1 cellular context compared by ENCODE assay signal in the genomic region with DNA sequence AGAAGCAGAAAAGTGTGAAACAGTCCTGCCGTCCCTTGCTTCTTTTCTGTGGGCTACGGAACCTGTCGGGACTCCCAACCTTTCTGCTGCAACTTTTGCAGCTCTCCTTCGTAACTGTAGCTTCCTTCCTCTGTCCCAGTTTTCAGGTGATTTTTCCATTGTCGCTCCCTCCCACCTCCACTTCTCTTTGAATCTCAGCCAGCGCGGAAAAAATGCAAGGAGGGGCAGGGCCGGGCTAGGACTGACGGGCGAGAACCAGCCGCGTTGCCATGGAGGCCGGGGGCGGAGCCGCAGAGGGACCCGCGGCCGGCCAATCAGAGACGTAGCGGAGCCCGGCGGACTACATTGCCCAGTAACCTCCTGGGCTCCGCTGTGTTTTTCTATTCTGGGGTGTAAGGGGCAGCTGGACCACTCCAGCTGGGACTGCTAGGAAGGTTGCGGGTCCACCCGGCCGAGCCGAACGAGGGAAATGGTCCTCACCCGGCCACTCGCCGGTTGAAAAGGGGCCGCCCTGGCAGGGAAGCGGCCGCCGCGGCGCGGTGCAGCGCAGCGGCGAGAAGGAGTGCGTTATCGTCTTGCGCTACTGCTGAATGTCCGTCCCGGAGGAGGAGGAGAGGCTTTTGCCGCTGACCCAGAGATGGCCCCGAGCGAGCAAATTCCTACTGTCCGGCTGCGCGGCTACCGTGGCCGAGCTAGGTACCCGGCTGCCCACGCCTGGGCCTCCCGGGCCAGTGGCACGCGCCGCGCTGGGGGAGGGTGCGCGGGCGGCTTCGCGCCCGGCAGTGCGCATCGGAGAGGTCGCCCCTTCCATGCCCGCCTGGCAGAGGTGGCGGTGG.
A peak's percentile ranks its signal among the peaks of the same experiment; 100 is the strongest.
TF ChIP-seq lines count a peak whose summit lies in the region.

Gene CYP39A1 (minus strand): TSS at position 216 of the 836 bp plus-strand sequence. CDS start 236 bp downstream, outside the sequence.
A gene with protein sequence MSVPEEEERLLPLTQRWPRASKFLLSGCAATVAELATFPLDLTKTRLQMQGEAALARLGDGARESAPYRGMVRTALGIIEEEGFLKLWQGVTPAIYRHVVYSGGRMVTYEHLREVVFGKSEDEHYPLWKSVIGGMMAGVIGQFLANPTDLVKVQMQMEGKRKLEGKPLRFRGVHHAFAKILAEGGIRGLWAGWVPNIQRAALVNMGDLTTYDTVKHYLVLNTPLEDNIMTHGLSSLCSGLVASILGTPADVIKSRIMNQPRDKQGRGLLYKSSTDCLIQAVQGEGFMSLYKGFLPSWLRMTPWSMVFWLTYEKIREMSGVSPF (plus strand): TSS at position 373 of the 836 bp plus-strand sequence. CDS start 218 bp downstream, at position 591.

TF ChIP-seq in HEK293, 187 proteins besides CTCF, POLR2A, EP300 and RAD21 (continued from another document and continues in another):
- TF ChIP-seq, protein P1, sequence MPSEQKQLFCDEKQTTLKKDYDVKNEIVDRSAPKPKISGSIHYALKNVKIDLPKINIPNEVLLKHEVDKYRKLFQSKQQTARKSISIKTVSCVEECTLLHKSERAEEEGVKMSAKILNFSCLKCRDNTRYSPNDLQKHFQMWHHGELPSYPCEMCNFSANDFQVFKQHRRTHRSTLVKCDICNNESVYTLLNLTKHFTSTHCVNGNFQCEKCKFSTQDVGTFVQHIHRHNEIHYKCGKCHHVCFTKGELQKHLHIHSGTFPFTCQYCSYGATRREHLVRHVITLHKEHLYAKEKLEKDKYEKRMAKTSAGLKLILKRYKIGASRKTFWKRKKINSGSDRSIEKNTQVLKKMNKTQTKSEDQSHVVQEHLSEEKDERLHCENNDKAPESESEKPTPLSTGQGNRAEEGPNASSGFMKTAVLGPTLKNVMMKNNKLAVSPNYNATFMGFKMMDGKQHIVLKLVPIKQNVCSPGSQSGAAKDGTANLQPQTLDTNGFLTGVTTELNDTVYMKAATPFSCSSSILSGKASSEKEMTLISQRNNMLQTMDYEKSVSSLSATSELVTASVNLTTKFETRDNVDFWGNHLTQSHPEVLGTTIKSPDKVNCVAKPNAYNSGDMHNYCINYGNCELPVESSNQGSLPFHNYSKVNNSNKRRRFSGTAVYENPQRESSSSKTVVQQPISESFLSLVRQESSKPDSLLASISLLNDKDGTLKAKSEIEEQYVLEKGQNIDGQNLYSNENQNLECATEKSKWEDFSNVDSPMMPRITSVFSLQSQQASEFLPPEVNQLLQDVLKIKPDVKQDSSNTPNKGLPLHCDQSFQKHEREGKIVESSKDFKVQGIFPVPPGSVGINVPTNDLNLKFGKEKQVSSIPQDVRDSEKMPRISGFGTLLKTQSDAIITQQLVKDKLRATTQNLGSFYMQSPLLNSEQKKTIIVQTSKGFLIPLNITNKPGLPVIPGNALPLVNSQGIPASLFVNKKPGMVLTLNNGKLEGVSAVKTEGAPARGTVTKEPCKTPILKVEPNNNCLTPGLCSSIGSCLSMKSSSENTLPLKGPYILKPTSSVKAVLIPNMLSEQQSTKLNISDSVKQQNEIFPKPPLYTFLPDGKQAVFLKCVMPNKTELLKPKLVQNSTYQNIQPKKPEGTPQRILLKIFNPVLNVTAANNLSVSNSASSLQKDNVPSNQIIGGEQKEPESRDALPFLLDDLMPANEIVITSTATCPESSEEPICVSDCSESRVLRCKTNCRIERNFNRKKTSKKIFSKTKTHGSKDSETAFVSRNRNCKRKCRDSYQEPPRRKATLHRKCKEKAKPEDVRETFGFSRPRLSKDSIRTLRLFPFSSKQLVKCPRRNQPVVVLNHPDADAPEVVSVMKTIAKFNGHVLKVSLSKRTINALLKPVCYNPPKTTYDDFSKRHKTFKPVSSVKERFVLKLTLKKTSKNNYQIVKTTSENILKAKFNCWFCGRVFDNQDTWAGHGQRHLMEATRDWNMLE (tag by site-specific recombination; conservative IDR thresholded peaks at IDR 0.05; ENCODE audit: low read depth): no peak
- TF ChIP-seq ZBTB21 (tag by site-specific recombination; IDR thresholded peaks at IDR 0.05) (no peak), ZNF600 (tag by site-specific recombination; IDR thresholded peaks at IDR 0.05) (peak; percentile 72), ZNF560 (tag by site-specific recombination; IDR thresholded peaks at IDR 0.05; ENCODE audit: borderline replicate concordance) (no peak), ZNF580 (tag by site-specific recombination; IDR thresholded peaks at IDR 0.05) (no peak), IKZF3 (tag by site-specific recombination; IDR thresholded peaks at IDR 0.05) (peak; percentile 96), ZBTB7A (tag by site-specific recombination; IDR thresholded peaks at IDR 0.05; ENCODE audit: low read depth) (no peak), ZNF362 (tag by site-specific recombination; IDR thresholded peaks at IDR 0.05) (peak; percentile 93), SP3 (tag by site-specific recombination; IDR thresholded peaks at IDR 0.05) (peak; percentile 84), GLI4 (tag by site-specific recombination; IDR thresholded peaks at IDR 0.05) (no peak), ZIC2 (tag by site-specific recombination; IDR thresholded peaks at IDR 0.05) (peak; percentile 54), ZNF10 (tag by site-specific recombination; IDR thresholded peaks at IDR 0.05) (no peak; the same call in 1 of the 2 replicates), BCL11A (tag by site-specific recombination; IDR thresholded peaks at IDR 0.05; ENCODE audit: low read depth) (no peak), ZNF239 (tag by site-specific recombination; IDR thresholded peaks at IDR 0.05) (no peak), ZNF677 (tag by site-specific recombination; IDR thresholded peaks at IDR 0.05) (no peak), ZNF768 (tag by site-specific recombination; IDR thresholded peaks at IDR 0.05) (no peak), SP7 (tag by site-specific recombination; IDR thresholded peaks at IDR 0.05) (peak; percentile 10; the same call in 1 of the 2 replicates), ZNF223 (tag by site-specific recombination; IDR thresholded peaks at IDR 0.05) (no peak), PRDM10 (tag by site-specific recombination; IDR thresholded peaks at IDR 0.05) (peak; percentile 81), ZNF510 (tag by site-specific recombination; IDR thresholded peaks at IDR 0.05; ENCODE audit: insufficient replicate concordance) (no peak), ZFP69B (tag by site-specific recombination; IDR thresholded peaks at IDR 0.05) (no peak), ZNF341 (tag by site-specific recombination; IDR thresholded peaks at IDR 0.05; ENCODE audit: low read depth) (0 out of 2 replicates have a peak, but pooled peaks have one; percentile 44), ZNF561 (tag by site-specific recombination; IDR thresholded peaks at IDR 0.05; ENCODE audit: borderline replicate concordance) (peak; percentile 42; the same call in 1 of the 2 replicates), ZNF26 (tag by site-specific recombination; IDR thresholded peaks at IDR 0.05) (no peak), ZNF184 (tag by site-specific recombination; IDR thresholded peaks at IDR 0.05) (no peak), ZNF416 (tag by site-specific recombination; IDR thresholded peaks at IDR 0.05) (no peak)
- TF ChIP-seq, protein P2, sequence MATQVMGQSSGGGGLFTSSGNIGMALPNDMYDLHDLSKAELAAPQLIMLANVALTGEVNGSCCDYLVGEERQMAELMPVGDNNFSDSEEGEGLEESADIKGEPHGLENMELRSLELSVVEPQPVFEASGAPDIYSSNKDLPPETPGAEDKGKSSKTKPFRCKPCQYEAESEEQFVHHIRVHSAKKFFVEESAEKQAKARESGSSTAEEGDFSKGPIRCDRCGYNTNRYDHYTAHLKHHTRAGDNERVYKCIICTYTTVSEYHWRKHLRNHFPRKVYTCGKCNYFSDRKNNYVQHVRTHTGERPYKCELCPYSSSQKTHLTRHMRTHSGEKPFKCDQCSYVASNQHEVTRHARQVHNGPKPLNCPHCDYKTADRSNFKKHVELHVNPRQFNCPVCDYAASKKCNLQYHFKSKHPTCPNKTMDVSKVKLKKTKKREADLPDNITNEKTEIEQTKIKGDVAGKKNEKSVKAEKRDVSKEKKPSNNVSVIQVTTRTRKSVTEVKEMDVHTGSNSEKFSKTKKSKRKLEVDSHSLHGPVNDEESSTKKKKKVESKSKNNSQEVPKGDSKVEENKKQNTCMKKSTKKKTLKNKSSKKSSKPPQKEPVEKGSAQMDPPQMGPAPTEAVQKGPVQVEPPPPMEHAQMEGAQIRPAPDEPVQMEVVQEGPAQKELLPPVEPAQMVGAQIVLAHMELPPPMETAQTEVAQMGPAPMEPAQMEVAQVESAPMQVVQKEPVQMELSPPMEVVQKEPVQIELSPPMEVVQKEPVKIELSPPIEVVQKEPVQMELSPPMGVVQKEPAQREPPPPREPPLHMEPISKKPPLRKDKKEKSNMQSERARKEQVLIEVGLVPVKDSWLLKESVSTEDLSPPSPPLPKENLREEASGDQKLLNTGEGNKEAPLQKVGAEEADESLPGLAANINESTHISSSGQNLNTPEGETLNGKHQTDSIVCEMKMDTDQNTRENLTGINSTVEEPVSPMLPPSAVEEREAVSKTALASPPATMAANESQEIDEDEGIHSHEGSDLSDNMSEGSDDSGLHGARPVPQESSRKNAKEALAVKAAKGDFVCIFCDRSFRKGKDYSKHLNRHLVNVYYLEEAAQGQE (tag by site-specific recombination; IDR thresholded peaks at IDR 0.05): 0 out of 2 replicates have a peak, but pooled peaks have one; percentile 17
- TF ChIP-seq, protein P3, sequence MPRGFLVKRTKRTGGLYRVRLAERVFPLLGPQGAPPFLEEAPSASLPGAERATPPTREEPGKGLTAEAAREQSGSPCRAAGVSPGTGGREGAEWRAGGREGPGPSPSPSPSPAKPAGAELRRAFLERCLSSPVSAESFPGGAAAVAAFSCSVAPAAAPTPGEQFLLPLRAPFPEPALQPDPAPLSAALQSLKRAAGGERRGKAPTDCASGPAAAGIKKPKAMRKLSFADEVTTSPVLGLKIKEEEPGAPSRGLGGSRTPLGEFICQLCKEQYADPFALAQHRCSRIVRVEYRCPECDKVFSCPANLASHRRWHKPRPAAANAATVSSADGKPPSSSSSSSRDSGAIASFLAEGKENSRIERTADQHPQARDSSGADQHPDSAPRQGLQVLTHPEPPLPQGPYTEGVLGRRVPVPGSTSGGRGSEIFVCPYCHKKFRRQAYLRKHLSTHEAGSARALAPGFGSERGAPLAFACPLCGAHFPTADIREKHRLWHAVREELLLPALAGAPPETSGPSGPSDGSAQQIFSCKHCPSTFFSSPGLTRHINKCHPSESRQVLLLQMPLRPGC (tag by site-specific recombination; IDR thresholded peaks at IDR 0.05): 0 out of 2 replicates have a peak, but pooled peaks have one; percentile 37
- TF ChIP-seq, protein P4, sequence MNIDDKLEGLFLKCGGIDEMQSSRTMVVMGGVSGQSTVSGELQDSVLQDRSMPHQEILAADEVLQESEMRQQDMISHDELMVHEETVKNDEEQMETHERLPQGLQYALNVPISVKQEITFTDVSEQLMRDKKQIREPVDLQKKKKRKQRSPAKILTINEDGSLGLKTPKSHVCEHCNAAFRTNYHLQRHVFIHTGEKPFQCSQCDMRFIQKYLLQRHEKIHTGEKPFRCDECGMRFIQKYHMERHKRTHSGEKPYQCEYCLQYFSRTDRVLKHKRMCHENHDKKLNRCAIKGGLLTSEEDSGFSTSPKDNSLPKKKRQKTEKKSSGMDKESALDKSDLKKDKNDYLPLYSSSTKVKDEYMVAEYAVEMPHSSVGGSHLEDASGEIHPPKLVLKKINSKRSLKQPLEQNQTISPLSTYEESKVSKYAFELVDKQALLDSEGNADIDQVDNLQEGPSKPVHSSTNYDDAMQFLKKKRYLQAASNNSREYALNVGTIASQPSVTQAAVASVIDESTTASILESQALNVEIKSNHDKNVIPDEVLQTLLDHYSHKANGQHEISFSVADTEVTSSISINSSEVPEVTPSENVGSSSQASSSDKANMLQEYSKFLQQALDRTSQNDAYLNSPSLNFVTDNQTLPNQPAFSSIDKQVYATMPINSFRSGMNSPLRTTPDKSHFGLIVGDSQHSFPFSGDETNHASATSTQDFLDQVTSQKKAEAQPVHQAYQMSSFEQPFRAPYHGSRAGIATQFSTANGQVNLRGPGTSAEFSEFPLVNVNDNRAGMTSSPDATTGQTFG (tag by site-specific recombination; IDR thresholded peaks at IDR 0.05; ENCODE audit: borderline replicate concordance): no peak
